ENCODE assay signal across 17 cellular contexts in the genomic region with DNA sequence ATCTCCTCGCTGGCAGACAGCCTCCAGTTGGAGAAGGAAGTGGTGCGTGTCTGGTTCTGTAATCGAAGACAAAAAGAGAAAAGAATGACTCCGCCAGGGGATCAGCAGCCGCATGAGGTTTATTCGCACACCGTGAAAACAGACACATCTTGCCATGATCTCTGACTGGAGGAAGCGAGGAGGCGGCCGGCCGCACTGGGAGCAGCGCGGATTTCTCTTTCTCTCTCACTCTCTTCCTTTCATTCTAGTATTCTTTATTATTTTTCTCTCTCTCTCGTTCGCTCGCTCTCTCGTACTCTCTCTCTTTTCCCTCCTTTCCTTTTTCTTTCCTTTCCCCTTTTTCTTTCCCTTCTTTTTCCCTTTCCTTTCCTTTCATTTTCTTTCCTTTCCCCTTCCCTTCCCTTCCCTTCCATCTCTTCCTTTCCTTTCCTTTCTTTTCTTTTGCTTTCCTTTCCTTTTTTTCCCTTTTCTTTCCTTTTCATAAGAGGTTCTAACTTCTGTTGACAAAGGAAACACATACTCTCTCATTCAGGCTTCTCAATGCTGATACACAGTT. TPM values are rescaled to one million over a fixed set of nuclear protein-coding genes. Genes with fewer than 3 reads are reported as not detected.
DNase-seq lines count a peak whose midpoint lies in the region; ATAC-seq, FAIRE-seq and TF ChIP-seq lines count a peak whose summit lies in the region.
"Had no signal": no experiment of that assay in that cellular context is flagged by ENCODE, and none has a peak within 500 bp of the region (broad histone marks: within the 10 kb centered on the region; RNA-seq: fewer than 3 reads in every experiment).

No MANE protein-coding gene starts in this region.

- H3K79me2 ChIP-seq in smooth muscle cell (ENCODE audit: low read depth): no peaks in the 10 kb centered on the region

- H3K27ac Mint-ChIP-seq in activated CD8-positive, alpha-beta memory T cell treated with anti-CD3 and anti-CD28 coated beads, Interleukin-2, amount 10 ng/mL, durations not matched to agents 7 days and 5 days: peak overlapping the region; percentile 55
- H3K27ac Mint-ChIP-seq in activated T-helper 17 cell treated with anti-CD3 and anti-CD28 coated beads, Interleukin-2, amount 50 U/mL, for 72 hours: no peak overlapping the region
- H3K27ac Mint-ChIP-seq in CD8-positive, alpha-beta memory T cell: no peak overlapping the region
- H3K27ac Mint-ChIP-seq: activated naive CD4-positive, alpha-beta T cell treated with anti-CD3 and anti-CD28 coated beads, Interleukin-2, amount 50 U/mL, for 24 hours had no signal

- peaks cover 63% of the 10 kb centered on the region for H3K27me3 ChIP-seq in iPS-20b (ENCODE audit: insufficient read depth, low read length)
- H3K27me3 ChIP-seq in smooth muscle cell (ENCODE audit: low read depth): peaks cover 80% of the 10 kb centered on the region
- no peaks in the 10 kb centered on the region for H3K27me3 ChIP-seq in CD8-positive, alpha-beta memory T cell (ENCODE audit: insufficient read depth, low read length, poor library complexity, severe bottlenecking)

- H3K4me1 Mint-ChIP-seq in activated CD8-positive, alpha-beta memory T cell treated with anti-CD3 and anti-CD28 coated beads, Interleukin-2, amount 10 ng/mL, durations not matched to agents 7 days and 5 days: peaks cover 2% of the 10 kb centered on the region
- peaks cover 4% of the 10 kb centered on the region for H3K4me1 Mint-ChIP-seq in activated T-helper 17 cell treated with anti-CD3 and anti-CD28 coated beads, Interleukin-2, amount 50 U/mL, for 72 hours
- H3K4me1 Mint-ChIP-seq in CD8-positive, alpha-beta memory T cell: peaks cover 0 to 8% (median 2%) of the 10 kb centered on the region in 3 donors
- H3K4me1 Mint-ChIP-seq: activated naive CD4-positive, alpha-beta T cell treated with anti-CD3 and anti-CD28 coated beads, Interleukin-2, amount 50 U/mL, for 24 hours had no signal

- H3K9ac ChIP-seq in iPS-20b (ENCODE audit: low read depth, low read length) (peak overlapping the region; percentile 63), smooth muscle cell (ENCODE audit: low read depth) (no peak overlapping the region)

- H4K20me1 ChIP-seq in smooth muscle cell (ENCODE audit: low read depth): no peaks in the 10 kb centered on the region

- H3K4me1 ChIP-seq in iPS-20b (ENCODE audit: insufficient read depth, low read length) (peaks cover 7% of the 10 kb centered on the region; the same call in 1 of the 2 replicates), smooth muscle cell (ENCODE audit: low read depth) (no peaks in the 10 kb centered on the region)
- no peaks in the 10 kb centered on the region for H3K4me1 ChIP-seq in CD8-positive, alpha-beta memory T cell (ENCODE audit: insufficient read depth, low read length)
- H3K4me1 ChIP-seq: prostate gland had no signal

- no peak for ATAC-seq in activated CD8-positive, alpha-beta memory T cell treated with anti-CD3 and anti-CD28 coated beads, Interleukin-2, amount 10 ng/mL, durations not matched to agents 7 days and 5 days
- ATAC-seq in activated T-helper 17 cell treated with anti-CD3 and anti-CD28 coated beads, Interleukin-2, amount 50 U/mL, for 72 hours (replicated peaks): no peak
- no peak for ATAC-seq in GM21526 (IDR thresholded peaks at IDR 0.05; ENCODE audit: low FRiP score, unreplicated experiment)

- CTCF ChIA-PET in activated CD8-positive, alpha-beta memory T cell treated with anti-CD3 and anti-CD28 coated beads, Interleukin-2, amount 10 ng/mL, durations not matched to agents 7 days and 5 days (lab: Charles Lee): no interaction called here
- CTCF ChIA-PET in CD8-positive, alpha-beta memory T cell (lab: Charles Lee): no interaction called here

- H3K9me3 ChIP-seq in iPS-20b (ENCODE audit: insufficient read depth, low read depth, low read length) (no peaks in the 10 kb centered on the region), smooth muscle cell (replicated peaks; ENCODE audit: low read depth) (no peaks in the 10 kb centered on the region)
- H3K9me3 ChIP-seq in CD8-positive, alpha-beta memory T cell (ENCODE audit: low read length): no peaks in the 10 kb centered on the region
- H3K9me3 ChIP-seq: prostate gland had no signal

- POLR2A ChIA-PET in CD8-positive, alpha-beta memory T cell (lab: Charles Lee): no interaction called here

- H2AFZ ChIP-seq in smooth muscle cell (ENCODE audit: low read depth): no peak overlapping the region

- no peak for FAIRE-seq in GM19239 (lab: Jason Lieb, UNC)
- FAIRE-seq: G401.6 had no signal

- no peak overlapping the region for H3K27ac ChIP-seq in iPS-20b (ENCODE audit: low read length)
- no peak overlapping the region for H3K27ac ChIP-seq in smooth muscle cell (ENCODE audit: low read depth)
- H3K27ac ChIP-seq in CD8-positive, alpha-beta memory T cell (ENCODE audit: low read depth, low read length): no peak overlapping the region
- H3K27ac ChIP-seq: prostate gland had no signal

- no peak overlapping the region for H3K4me3 Mint-ChIP-seq in activated CD8-positive, alpha-beta memory T cell treated with anti-CD3 and anti-CD28 coated beads, Interleukin-2, amount 10 ng/mL, durations not matched to agents 7 days and 5 days
- peak overlapping the region; percentile 26 for H3K4me3 Mint-ChIP-seq in activated T-helper 17 cell treated with anti-CD3 and anti-CD28 coated beads, Interleukin-2, amount 50 U/mL, for 72 hours
- peak overlapping the region in 3 of 7 donors; percentile 4 to 43 (median 29) for H3K4me3 Mint-ChIP-seq in CD8-positive, alpha-beta memory T cell
- H3K4me3 Mint-ChIP-seq: activated naive CD4-positive, alpha-beta T cell treated with anti-CD3 and anti-CD28 coated beads, Interleukin-2, amount 50 U/mL, for 24 hours had no signal

- peaks cover 70% of the 10 kb centered on the region for H3K27me3 Mint-ChIP-seq in activated CD8-positive, alpha-beta memory T cell treated with anti-CD3 and anti-CD28 coated beads, Interleukin-2, amount 10 ng/mL, durations not matched to agents 7 days and 5 days
- H3K27me3 Mint-ChIP-seq in activated T-helper 17 cell treated with anti-CD3 and anti-CD28 coated beads, Interleukin-2, amount 50 U/mL, for 72 hours: peaks cover 43% of the 10 kb centered on the region
- H3K27me3 Mint-ChIP-seq in CD8-positive, alpha-beta memory T cell: peaks cover 63% of the 10 kb centered on the region in 2 donors

- WGBS in smooth muscle cell (ENCODE audit: low lambda C conversion rate): 54% methylated on average over 17 of the region's 17 CpGs

- DNase-seq in activated CD8-positive, alpha-beta memory T cell treated with anti-CD3 and anti-CD28 coated beads, Interleukin-2, amount 10 ng/mL, durations not matched to agents 7 days and 5 days: no peak
- no peak for DNase-seq in activated CD8-positive, alpha-beta memory T cell treated with anti-CD3 and anti-CD28 coated beads for 24 hours
- DNase-seq in smooth muscle cell (lab: John Stamatoyannopoulos, UW; ENCODE audit: unreplicated experiment): no peak
- DNase-seq in GM19239 (ENCODE audit: insufficient read length, low spot score): no peak
- DNase-seq in CD8-positive, alpha-beta memory T cell: no peak
- DNase-seq: erythroblast, KBM-7, kidney glomerular epithelial cell, NCI-H1417 treated with DMSO at 0.1 percent for 48 hours, NCI-H226 had no signal

- H3K4me3 ChIP-seq in iPS-20b (ENCODE audit: low read length) (peak overlapping the region; percentile 79), smooth muscle cell (peak overlapping the region; percentile 10)
- no peak overlapping the region for H3K4me3 ChIP-seq in CD8-positive, alpha-beta memory T cell (ENCODE audit: low read length)
- H3K4me3 ChIP-seq: prostate gland had no signal

- H3K9me3 Mint-ChIP-seq in activated CD8-positive, alpha-beta memory T cell treated with anti-CD3 and anti-CD28 coated beads, Interleukin-2, amount 10 ng/mL, durations not matched to agents 7 days and 5 days (ENCODE audit: low read depth): no peaks in the 10 kb centered on the region
- peaks cover 7% of the 10 kb centered on the region for H3K9me3 Mint-ChIP-seq in activated T-helper 17 cell treated with anti-CD3 and anti-CD28 coated beads, Interleukin-2, amount 50 U/mL, for 72 hours
- peaks cover 0 to 9% (median 4%) of the 10 kb centered on the region in 5 donors for H3K9me3 Mint-ChIP-seq in CD8-positive, alpha-beta memory T cell
- H3K9me3 Mint-ChIP-seq: activated naive CD4-positive, alpha-beta T cell treated with anti-CD3 and anti-CD28 coated beads, Interleukin-2, amount 50 U/mL, for 24 hours had no signal

- H3F3A ChIP-seq in smooth muscle cell (ENCODE audit: low read depth): no peaks in the 10 kb centered on the region

- H3K36me3 ChIP-seq in iPS-20b (ENCODE audit: insufficient read depth, low read depth, low read length): no peaks in the 10 kb centered on the region
- H3K36me3 ChIP-seq in smooth muscle cell (ENCODE audit: low read depth): no peaks in the 10 kb centered on the region
- no peaks in the 10 kb centered on the region for H3K36me3 ChIP-seq in CD8-positive, alpha-beta memory T cell (ENCODE audit: insufficient read depth, low read length)
- H3K36me3 ChIP-seq: prostate gland had no signal

- peak overlapping the region; percentile 76 for H3K4me2 ChIP-seq in smooth muscle cell

- H3K36me3 Mint-ChIP-seq in activated CD8-positive, alpha-beta memory T cell treated with anti-CD3 and anti-CD28 coated beads, Interleukin-2, amount 10 ng/mL, durations not matched to agents 7 days and 5 days: peaks cover 6% of the 10 kb centered on the region
- H3K36me3 Mint-ChIP-seq in activated T-helper 17 cell treated with anti-CD3 and anti-CD28 coated beads, Interleukin-2, amount 50 U/mL, for 72 hours (ENCODE audit: low read depth): peaks cover 6% of the 10 kb centered on the region
- H3K36me3 Mint-ChIP-seq in CD8-positive, alpha-beta memory T cell: no peaks in the 10 kb centered on the region
- H3K36me3 Mint-ChIP-seq: activated naive CD4-positive, alpha-beta T cell treated with anti-CD3 and anti-CD28 coated beads, Interleukin-2, amount 50 U/mL, for 24 hours had no signal

- TF ChIP-seq CTCF in smooth muscle cell (IDR thresholded peaks at IDR 0.05; ENCODE audit: borderline replicate concordance, insufficient read depth, poor library complexity, severe bottlenecking): no peak

RNA-seq across cellular contexts. Expression of gene POU3F4, which starts 1.2 kb away (rescaled TPM):
- not detected for total RNA-seq in activated CD8-positive, alpha-beta memory T cell treated with anti-CD3 and anti-CD28 coated beads, Interleukin-2, amount 10 ng/mL, durations not matched to agents 7 days and 5 days
- not detected for total RNA-seq in activated T-helper 17 cell treated with anti-CD3 and anti-CD28 coated beads, Interleukin-2, amount 50 U/mL, for 72 hours
- total RNA-seq in smooth muscle cell: not detected in 2 replicates
- not detected in 2 replicates for polyA plus RNA-seq in smooth muscle cell
- not detected for total RNA-seq in CD8-positive, alpha-beta memory T cell
- not detected for polyA plus RNA-seq in CD8-positive, alpha-beta memory T cell
- total RNA-seq: prostate gland, SK-MEL-5 had no signal
